Comparison of ENCODE assay signal across 17 cellular contexts in genomic region chr14:28300356-28300755, GRCh38.
DNase-seq lines count a peak whose midpoint lies in the region; ATAC-seq and TF ChIP-seq lines count a peak whose summit lies in the region.
"Had no signal": no experiment of that assay in that cellular context is flagged by ENCODE, and none has a peak within 500 bp of the region (broad histone marks: within the 10 kb centered on the region; RNA-seq: fewer than 3 reads in every experiment).

No MANE protein-coding gene starts in this region.

- DNase-seq in adipocyte (ENCODE audit: low read depth) (peak; percentile 4), choroid plexus epithelial cell (ENCODE audit: low read depth) (peak; percentile 26), iris pigment epithelial cell (ENCODE audit: low read depth) (peak; percentile 44), WERI-Rb-1 (no peak), foreskin melanocyte (no peak), 8988T (no peak)
- DNase-seq: Caco-2; CD4-positive, CD25-positive, alpha-beta regulatory T cell; CD8-positive, alpha-beta T cell; DMS153; DND-41; GOT3; HFFc6 had no signal

- H3K9ac ChIP-seq in adipocyte (ENCODE audit: low read length), result no peak overlapping the region
- H3K9ac ChIP-seq: BLaER1 had no signal

- H3K4me3 ChIP-seq in adipocyte (ENCODE audit: low read length) (no peak overlapping the region), choroid plexus epithelial cell (ENCODE audit: low read depth, low read length) (no peak overlapping the region), WERI-Rb-1 (ENCODE audit: low read depth, low read length) (no peak overlapping the region)
- H3K4me3 ChIP-seq: BLaER1, HAP-1 had no signal

- TF ChIP-seq CTCF in choroid plexus epithelial cell (conservative IDR thresholded peaks at IDR 0.05; ENCODE audit: low read depth, low read length), result no peak
- TF ChIP-seq CTCF in WERI-Rb-1 (IDR thresholded peaks at IDR 0.05; ENCODE audit: low read depth, low read length), result no peak

- no peaks in the 10 kb centered on the region for H3K4me1 ChIP-seq in adipocyte (ENCODE audit: control insufficient read depth, insufficient read depth, low read length)
- H3K4me1 ChIP-seq: BLaER1, Caco-2, HAP-1 had no signal

- H3K9me3 ChIP-seq in adipocyte (ENCODE audit: control insufficient read depth, low read length) (peaks cover 3% of the 10 kb centered on the region), WERI-Rb-1 (ENCODE audit: severe bottlenecking) (no peaks in the 10 kb centered on the region)
- H3K9me3 ChIP-seq: Caco-2, HAP-1 had no signal

- ATAC-seq in HG03571 (IDR thresholded peaks at IDR 0.05; ENCODE audit: unreplicated experiment), result no peak
- ATAC-seq: CD8-positive, alpha-beta T cell had no signal

- H3K27me3 ChIP-seq in adipocyte (replicated peaks; ENCODE audit: control insufficient read depth, insufficient read depth, low read length), result no peaks in the 10 kb centered on the region
- H3K27me3 ChIP-seq in WERI-Rb-1 (ENCODE audit: insufficient read depth, low read depth, severe bottlenecking), result no peaks in the 10 kb centered on the region
- H3K27me3 ChIP-seq: BLaER1 had no signal

- H3K36me3 ChIP-seq in adipocyte (ENCODE audit: control insufficient read depth, insufficient read depth, low read length, severe bottlenecking) (no peaks in the 10 kb centered on the region), WERI-Rb-1 (no peaks in the 10 kb centered on the region)
- H3K36me3 ChIP-seq: BLaER1, HAP-1 had no signal

- H3K27ac ChIP-seq in WERI-Rb-1, result no peak overlapping the region
- H3K27ac ChIP-seq: BLaER1, C4-2B had no signal

Comparison
In these comparisons a context has a peak if more than half of its experiments do, and no peak if none do; other contexts are left out.
1. DNase-seq: peak in adipocyte (single experiment), choroid plexus epithelial cell (single experiment) and iris pigment epithelial cell (single experiment); none in WERI-Rb-1 (single experiment), foreskin melanocyte (single experiment) and 8988T (single experiment).